ENCODE assay signal across 1 cellular context in genomic region chr20:46351357-46352058, GRCh38.
TF ChIP-seq lines count a peak whose summit lies in the region.

No MANE protein-coding gene starts in this region.

TF ChIP-seq in GM12878, 131 proteins besides CTCF, POLR2A, EP300 and RAD21:
- TF ChIP-seq SPI1 (IDR thresholded peaks at IDR 0.05; ENCODE audit: borderline replicate concordance, insufficient read depth, low read depth, low read length) (peak; percentile 90), EGR1 (IDR thresholded peaks at IDR 0.05; ENCODE audit: borderline replicate concordance in 1 of 2, low read depth in 2 of 2, low read length in 2 of 2) (0 out of 3 replicates have a peak, but pooled peaks of 1 of the 2 experiments have one; percentile 32), POU2F2 (IDR thresholded peaks at IDR 0.05; ENCODE audit: borderline replicate concordance, low read depth, low read length) (0 out of 3 replicates have a peak, but pooled peaks have one; percentile 9), IKZF2 (IDR thresholded peaks at IDR 0.05) (peak; percentile 53 to 66; a peak in 2 of 4 replicates), DPF2 (IDR thresholded peaks at IDR 0.05) (peak; percentile 68), POLR2AphosphoS5 (IDR thresholded peaks at IDR 0.05; ENCODE audit: low read length) (peak; percentile 23; the same call in 1 of the 2 replicates), YY1 (IDR thresholded peaks at IDR 0.05; ENCODE audit: low read depth, low read length) (0 out of 2 replicates have a peak, but pooled peaks have one; percentile 29), GATAD2B (conservative IDR thresholded peaks at IDR 0.05; ENCODE audit: low read depth) (peak; percentile 46; the same call in 1 of the 2 replicates), MTA2 (IDR thresholded peaks at IDR 0.05; ENCODE audit: low read depth) (peak; percentile 8; the same call in 1 of the 2 replicates), STAT1 (conservative IDR thresholded peaks at IDR 0.05) (0 out of 2 replicates have a peak, but pooled peaks have one; percentile 52), EED (IDR thresholded peaks at IDR 0.05; ENCODE audit: low read depth) (no peak), BCL11A (IDR thresholded peaks at IDR 0.05; ENCODE audit: low read depth, low read length) (0 out of 2 replicates have a peak, but pooled peaks have one; percentile 51), MEF2B (IDR thresholded peaks at IDR 0.05; ENCODE audit: partially characterized antibody, poor library complexity, severe bottlenecking) (no peak), PBX3 (IDR thresholded peaks at IDR 0.05; ENCODE audit: insufficient replicate concordance, low read depth, low read length) (peak; percentile 13), NR2F1 (conservative IDR thresholded peaks at IDR 0.05) (0 out of 2 replicates have a peak, but pooled peaks have one; percentile 25), ZNF687 (IDR thresholded peaks at IDR 0.05) (peak; percentile 73), NBN (IDR thresholded peaks at IDR 0.05) (peak; percentile 50; the same call in 1 of the 2 replicates), KDM1A (IDR thresholded peaks at IDR 0.05; ENCODE audit: borderline replicate concordance) (no peak), HCFC1 (IDR thresholded peaks at IDR 0.05; ENCODE audit: low read length) (no peak), IRF4 (IDR thresholded peaks at IDR 0.05; ENCODE audit: low read depth, low read length) (peak; percentile 77), IKZF1 (conservative IDR thresholded peaks at IDR 0.05) (peak; percentile 64), RUNX3 (IDR thresholded peaks at IDR 0.05; ENCODE audit: low read length) (peak; percentile 20; the same call in 1 of the 2 replicates), ZNF384 (IDR thresholded peaks at IDR 0.05; ENCODE audit: borderline replicate concordance, low read depth, low read length) (no peak)
- TF ChIP-seq, protein P1, sequence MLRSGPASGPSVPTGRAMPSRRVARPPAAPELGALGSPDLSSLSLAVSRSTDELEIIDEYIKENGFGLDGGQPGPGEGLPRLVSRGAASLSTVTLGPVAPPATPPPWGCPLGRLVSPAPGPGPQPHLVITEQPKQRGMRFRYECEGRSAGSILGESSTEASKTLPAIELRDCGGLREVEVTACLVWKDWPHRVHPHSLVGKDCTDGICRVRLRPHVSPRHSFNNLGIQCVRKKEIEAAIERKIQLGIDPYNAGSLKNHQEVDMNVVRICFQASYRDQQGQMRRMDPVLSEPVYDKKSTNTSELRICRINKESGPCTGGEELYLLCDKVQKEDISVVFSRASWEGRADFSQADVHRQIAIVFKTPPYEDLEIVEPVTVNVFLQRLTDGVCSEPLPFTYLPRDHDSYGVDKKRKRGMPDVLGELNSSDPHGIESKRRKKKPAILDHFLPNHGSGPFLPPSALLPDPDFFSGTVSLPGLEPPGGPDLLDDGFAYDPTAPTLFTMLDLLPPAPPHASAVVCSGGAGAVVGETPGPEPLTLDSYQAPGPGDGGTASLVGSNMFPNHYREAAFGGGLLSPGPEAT (IDR thresholded peaks at IDR 0.05; ENCODE audit: low read depth), result peak; percentile 32; the same call in 1 of the 2 replicates
- TF ChIP-seq, protein P2, sequence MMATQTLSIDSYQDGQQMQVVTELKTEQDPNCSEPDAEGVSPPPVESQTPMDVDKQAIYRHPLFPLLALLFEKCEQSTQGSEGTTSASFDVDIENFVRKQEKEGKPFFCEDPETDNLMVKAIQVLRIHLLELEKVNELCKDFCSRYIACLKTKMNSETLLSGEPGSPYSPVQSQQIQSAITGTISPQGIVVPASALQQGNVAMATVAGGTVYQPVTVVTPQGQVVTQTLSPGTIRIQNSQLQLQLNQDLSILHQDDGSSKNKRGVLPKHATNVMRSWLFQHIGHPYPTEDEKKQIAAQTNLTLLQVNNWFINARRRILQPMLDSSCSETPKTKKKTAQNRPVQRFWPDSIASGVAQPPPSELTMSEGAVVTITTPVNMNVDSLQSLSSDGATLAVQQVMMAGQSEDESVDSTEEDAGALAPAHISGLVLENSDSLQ (IDR thresholded peaks at IDR 0.05), result peak; percentile 71
- TF ChIP-seq, protein P3, sequence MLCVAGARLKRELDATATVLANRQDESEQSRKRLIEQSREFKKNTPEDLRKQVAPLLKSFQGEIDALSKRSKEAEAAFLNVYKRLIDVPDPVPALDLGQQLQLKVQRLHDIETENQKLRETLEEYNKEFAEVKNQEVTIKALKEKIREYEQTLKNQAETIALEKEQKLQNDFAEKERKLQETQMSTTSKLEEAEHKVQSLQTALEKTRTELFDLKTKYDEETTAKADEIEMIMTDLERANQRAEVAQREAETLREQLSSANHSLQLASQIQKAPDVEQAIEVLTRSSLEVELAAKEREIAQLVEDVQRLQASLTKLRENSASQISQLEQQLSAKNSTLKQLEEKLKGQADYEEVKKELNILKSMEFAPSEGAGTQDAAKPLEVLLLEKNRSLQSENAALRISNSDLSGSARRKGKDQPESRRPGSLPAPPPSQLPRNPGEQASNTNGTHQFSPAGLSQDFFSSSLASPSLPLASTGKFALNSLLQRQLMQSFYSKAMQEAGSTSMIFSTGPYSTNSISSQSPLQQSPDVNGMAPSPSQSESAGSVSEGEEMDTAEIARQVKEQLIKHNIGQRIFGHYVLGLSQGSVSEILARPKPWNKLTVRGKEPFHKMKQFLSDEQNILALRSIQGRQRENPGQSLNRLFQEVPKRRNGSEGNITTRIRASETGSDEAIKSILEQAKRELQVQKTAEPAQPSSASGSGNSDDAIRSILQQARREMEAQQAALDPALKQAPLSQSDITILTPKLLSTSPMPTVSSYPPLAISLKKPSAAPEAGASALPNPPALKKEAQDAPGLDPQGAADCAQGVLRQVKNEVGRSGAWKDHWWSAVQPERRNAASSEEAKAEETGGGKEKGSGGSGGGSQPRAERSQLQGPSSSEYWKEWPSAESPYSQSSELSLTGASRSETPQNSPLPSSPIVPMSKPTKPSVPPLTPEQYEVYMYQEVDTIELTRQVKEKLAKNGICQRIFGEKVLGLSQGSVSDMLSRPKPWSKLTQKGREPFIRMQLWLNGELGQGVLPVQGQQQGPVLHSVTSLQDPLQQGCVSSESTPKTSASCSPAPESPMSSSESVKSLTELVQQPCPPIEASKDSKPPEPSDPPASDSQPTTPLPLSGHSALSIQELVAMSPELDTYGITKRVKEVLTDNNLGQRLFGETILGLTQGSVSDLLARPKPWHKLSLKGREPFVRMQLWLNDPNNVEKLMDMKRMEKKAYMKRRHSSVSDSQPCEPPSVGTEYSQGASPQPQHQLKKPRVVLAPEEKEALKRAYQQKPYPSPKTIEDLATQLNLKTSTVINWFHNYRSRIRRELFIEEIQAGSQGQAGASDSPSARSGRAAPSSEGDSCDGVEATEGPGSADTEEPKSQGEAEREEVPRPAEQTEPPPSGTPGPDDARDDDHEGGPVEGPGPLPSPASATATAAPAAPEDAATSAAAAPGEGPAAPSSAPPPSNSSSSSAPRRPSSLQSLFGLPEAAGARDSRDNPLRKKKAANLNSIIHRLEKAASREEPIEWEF (IDR thresholded peaks at IDR 0.05; ENCODE audit: insufficient replicate concordance, low read depth, low read length), result no peak
